ENCODE assay signal across 16 cellular contexts in the genomic region with DNA sequence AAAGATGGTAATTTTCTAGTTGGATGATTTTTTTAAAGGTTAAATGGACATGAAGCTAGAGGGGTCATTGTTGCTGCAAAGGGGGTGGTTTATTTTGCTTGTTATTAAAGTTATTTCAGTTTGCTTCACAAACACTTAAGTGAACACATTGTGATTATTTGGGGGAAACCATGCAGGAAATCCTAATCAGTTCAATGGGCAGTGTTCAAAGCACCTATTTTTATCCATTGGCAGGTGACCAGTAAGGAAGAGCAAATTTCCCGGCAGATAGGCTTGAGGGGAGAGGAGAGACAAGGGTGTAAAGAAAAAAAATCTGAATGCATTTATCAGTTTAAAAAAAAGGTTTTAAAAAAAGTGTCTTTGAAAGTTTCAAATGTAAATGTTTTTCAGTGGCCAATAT. TPM values are rescaled to one million over a fixed set of nuclear protein-coding genes. Genes with fewer than 3 reads are reported as not detected.
DNase-seq lines count a peak whose midpoint lies in the region; ATAC-seq, FAIRE-seq and TF ChIP-seq lines count a peak whose summit lies in the region.
"Had no signal": no experiment of that assay in that cellular context is flagged by ENCODE, and none has a peak within 500 bp of the region (broad histone marks: within the 10 kb centered on the region; RNA-seq: fewer than 3 reads in every experiment).

No MANE protein-coding gene starts in this region.

- TF ChIP-seq EP300 in SK-N-SH (IDR thresholded peaks at IDR 0.05; ENCODE audit: borderline replicate concordance in 1 of 2, low read depth in 1 of 2, low read length in 1 of 2) = no peak

- CTCF ChIA-PET in activated CD4-positive, alpha-beta T cell treated with anti-CD3 and anti-CD28 coated beads, Interleukin-2, amount 10 ng/mL, durations not matched to agents 7 days and 5 days (lab: Charles Lee) = interaction anchor here (0.7 kb wide), 1 partner anchor 11 kb away, joined by 3 read pairs; no protein-coding TSS in a partner anchor
- CTCF ChIA-PET in SK-N-SH (lab: Yijun Ruan, JAX) = no interaction called here

- H3K27ac Mint-ChIP-seq in activated CD4-positive, alpha-beta T cell treated with anti-CD3 and anti-CD28 coated beads, Interleukin-2, amount 10 ng/mL, durations not matched to agents 7 days and 5 days = peak overlapping the region; percentile 99

- H3K4me3 ChIP-seq in GM12864 (ENCODE audit: low read depth, low read length) (peak overlapping the region; percentile 19; the same call in 1 of the 2 replicates), SU-DHL-6 (ENCODE audit: insufficient read depth, low read length, poor library complexity, severe bottlenecking) (no peak overlapping the region), SK-N-SH (ENCODE audit: low read depth in 2 of 2, low read length in 1 of 2) (no peak overlapping the region)
- H3K4me3 ChIP-seq: ovary, thoracic aorta had no signal

- ATAC-seq in GM21717 (IDR thresholded peaks at IDR 0.05; ENCODE audit: unreplicated experiment) = no peak
- ATAC-seq: HCT116 had no signal

- H3K36me3 ChIP-seq in SU-DHL-6 (ENCODE audit: low read length) (no peaks in the 10 kb centered on the region), SK-N-SH (replicated peaks in 1 of 2; ENCODE audit: control insufficient read depth in 1 of 2, insufficient read depth in 2 of 2, low read length in 1 of 2) (no peaks in the 10 kb centered on the region)
- H3K36me3 ChIP-seq: ovary, thoracic aorta had no signal

- H3K79me2 ChIP-seq in SU-DHL-6 (ENCODE audit: insufficient read depth, low read length) = no peaks in the 10 kb centered on the region
- H3K79me2 ChIP-seq in SK-N-SH (ENCODE audit: insufficient read depth) = no peaks in the 10 kb centered on the region

- no peaks in the 10 kb centered on the region for H3K9me2 ChIP-seq in SU-DHL-6 (replicated peaks; ENCODE audit: insufficient read depth, low read length)
- H3K9me2 ChIP-seq in SK-N-SH = no peaks in the 10 kb centered on the region

- peaks cover 70% of the 10 kb centered on the region for H3K4me1 Mint-ChIP-seq in activated CD4-positive, alpha-beta T cell treated with anti-CD3 and anti-CD28 coated beads, Interleukin-2, amount 10 ng/mL, durations not matched to agents 7 days and 5 days

- FAIRE-seq in islet of Langerhans (lab: Jason Lieb, UNC) = peak; percentile 98
- FAIRE-seq: bronchial epithelial cell, D721Med, endometrium had no signal

- no peaks in the 10 kb centered on the region for H3K27me3 Mint-ChIP-seq in activated CD4-positive, alpha-beta T cell treated with anti-CD3 and anti-CD28 coated beads, Interleukin-2, amount 10 ng/mL, durations not matched to agents 7 days and 5 days

- TF ChIP-seq RAD21 in SK-N-SH (IDR thresholded peaks at IDR 0.05; ENCODE audit: low read length) = no peak

- H3F3A ChIP-seq in SU-DHL-6 (ENCODE audit: insufficient read depth) (no peaks in the 10 kb centered on the region), SK-N-SH (replicated peaks; ENCODE audit: insufficient read depth) (no peaks in the 10 kb centered on the region)

- no peaks in the 10 kb centered on the region for H3K9me3 ChIP-seq in SU-DHL-6 (ENCODE audit: insufficient read depth, low read length)
- no peaks in the 10 kb centered on the region for H3K9me3 ChIP-seq in SK-N-SH
- H3K9me3 ChIP-seq: ovary, thoracic aorta had no signal

- no peaks in the 10 kb centered on the region for H3K4me1 ChIP-seq in SK-N-SH (ENCODE audit: control insufficient read depth in 1 of 2, insufficient read depth in 2 of 2, low read depth in 1 of 2, low read length in 1 of 2)

- H4K20me1 ChIP-seq in SU-DHL-6 (ENCODE audit: low read depth, low read length) (no peaks in the 10 kb centered on the region), SK-N-SH (ENCODE audit: insufficient read depth) (no peaks in the 10 kb centered on the region)

- H2AFZ ChIP-seq in SU-DHL-6 (ENCODE audit: low read depth, low read length, severe bottlenecking) (no peak overlapping the region), SK-N-SH (ENCODE audit: low read depth) (no peak overlapping the region)

- H3K27ac ChIP-seq in SU-DHL-6 (ENCODE audit: low read depth, low read length) (no peak overlapping the region), SK-N-SH (ENCODE audit: low read depth in 2 of 2, low read length in 1 of 2) (no peak overlapping the region)
- H3K27ac ChIP-seq: ovary, thoracic aorta had no signal

- TF ChIP-seq CTCF in GM12864 (IDR thresholded peaks at IDR 0.05; ENCODE audit: low read depth, low read length, missing control alignments) (no peak), SU-DHL-6 (IDR thresholded peaks at IDR 0.05; ENCODE audit: insufficient read depth, low read length, poor library complexity, severe bottlenecking) (no peak), SK-N-SH (IDR thresholded peaks at IDR 0.05) (no peak)

- H3K9ac ChIP-seq in SU-DHL-6 (ENCODE audit: low read length) (no peak overlapping the region), SK-N-SH (no peak overlapping the region)

- WGBS in SK-N-SH (ENCODE audit: low lambda C conversion rate) = 2% methylated on average over 1 of the region's 1 CpG

- H3K4me2 ChIP-seq in SU-DHL-6 (ENCODE audit: low read depth, low read length, poor library complexity, severe bottlenecking) = peak overlapping the region; percentile 58
- H3K4me2 ChIP-seq in SK-N-SH = no peak overlapping the region

- peaks cover 37% of the 10 kb centered on the region for H3K36me3 Mint-ChIP-seq in activated CD4-positive, alpha-beta T cell treated with anti-CD3 and anti-CD28 coated beads, Interleukin-2, amount 10 ng/mL, durations not matched to agents 7 days and 5 days (ENCODE audit: low read depth)

- H3K4me3 Mint-ChIP-seq in activated CD4-positive, alpha-beta T cell treated with anti-CD3 and anti-CD28 coated beads, Interleukin-2, amount 10 ng/mL, durations not matched to agents 7 days and 5 days = peak overlapping the region; percentile 86

- POLR2A ChIA-PET in activated CD4-positive, alpha-beta T cell treated with anti-CD3 and anti-CD28 coated beads, Interleukin-2, amount 10 ng/mL, durations not matched to agents 7 days and 5 days (lab: Charles Lee) = no interaction called here
- POLR2A ChIA-PET in SK-N-SH (lab: Yijun Ruan, JAX) = no interaction called here

- H3K9me3 Mint-ChIP-seq in activated CD4-positive, alpha-beta T cell treated with anti-CD3 and anti-CD28 coated beads, Interleukin-2, amount 10 ng/mL, durations not matched to agents 7 days and 5 days = no peaks in the 10 kb centered on the region

- no peaks in the 10 kb centered on the region for H3K27me3 ChIP-seq in SU-DHL-6 (ENCODE audit: low read length)
- H3K27me3 ChIP-seq in SK-N-SH (ENCODE audit: insufficient read depth) = no peaks in the 10 kb centered on the region
- H3K27me3 ChIP-seq: ovary had no signal

- DNase-seq in activated CD4-positive, alpha-beta T cell treated with anti-CD3 and anti-CD28 coated beads, Interleukin-2, amount 10 ng/mL, durations not matched to agents 7 days and 5 days = no peak
- no peak for DNase-seq in activated CD4-positive, alpha-beta T cell treated with anti-CD3 and anti-CD28 coated beads for 4 hours
- DNase-seq in GM12864 (ENCODE audit: low read depth) = no peak
- DNase-seq in SK-N-SH = no peak
- no peak for DNase-seq in SKM-1 treated with dmso at 0.1 percent for 144 hours (lab: John Stamatoyannopoulos, UW; ENCODE audit: unreplicated experiment)
- DNase-seq: islet precursor cell; ovary; stimulated activated CD4-positive, alpha-beta T cell treated with anti-CD3 and anti-CD28 coated beads, Interleukin-12 subunit alpha, Interleukin-12 subunit beta, amount 100 ng/mL, for 4 hours had no signal

TF ChIP-seq in SK-N-SH, 30 proteins besides CTCF, POLR2A, EP300 and RAD21 (continues in another document):
- TF ChIP-seq, protein P1, sequence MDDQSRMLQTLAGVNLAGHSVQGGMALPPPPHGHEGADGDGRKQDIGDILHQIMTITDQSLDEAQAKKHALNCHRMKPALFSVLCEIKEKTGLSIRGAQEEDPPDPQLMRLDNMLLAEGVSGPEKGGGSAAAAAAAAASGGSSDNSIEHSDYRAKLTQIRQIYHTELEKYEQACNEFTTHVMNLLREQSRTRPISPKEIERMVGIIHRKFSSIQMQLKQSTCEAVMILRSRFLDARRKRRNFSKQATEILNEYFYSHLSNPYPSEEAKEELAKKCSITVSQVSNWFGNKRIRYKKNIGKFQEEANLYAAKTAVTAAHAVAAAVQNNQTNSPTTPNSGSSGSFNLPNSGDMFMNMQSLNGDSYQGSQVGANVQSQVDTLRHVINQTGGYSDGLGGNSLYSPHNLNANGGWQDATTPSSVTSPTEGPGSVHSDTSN (IDR thresholded peaks at IDR 0.05) = no peak
- TF ChIP-seq FOXM1 (IDR thresholded peaks at IDR 0.05; ENCODE audit: low read depth) = no peak
- TF ChIP-seq FOSL2 (IDR thresholded peaks at IDR 0.05; ENCODE audit: borderline replicate concordance, low read depth) = no peak
- TF ChIP-seq SMC3 (IDR thresholded peaks at IDR 0.05; ENCODE audit: low read depth, low read length) = no peak
- TF ChIP-seq RXRA (IDR thresholded peaks at IDR 0.05; ENCODE audit: borderline replicate concordance, low read depth) = no peak
- TF ChIP-seq, protein P2, sequence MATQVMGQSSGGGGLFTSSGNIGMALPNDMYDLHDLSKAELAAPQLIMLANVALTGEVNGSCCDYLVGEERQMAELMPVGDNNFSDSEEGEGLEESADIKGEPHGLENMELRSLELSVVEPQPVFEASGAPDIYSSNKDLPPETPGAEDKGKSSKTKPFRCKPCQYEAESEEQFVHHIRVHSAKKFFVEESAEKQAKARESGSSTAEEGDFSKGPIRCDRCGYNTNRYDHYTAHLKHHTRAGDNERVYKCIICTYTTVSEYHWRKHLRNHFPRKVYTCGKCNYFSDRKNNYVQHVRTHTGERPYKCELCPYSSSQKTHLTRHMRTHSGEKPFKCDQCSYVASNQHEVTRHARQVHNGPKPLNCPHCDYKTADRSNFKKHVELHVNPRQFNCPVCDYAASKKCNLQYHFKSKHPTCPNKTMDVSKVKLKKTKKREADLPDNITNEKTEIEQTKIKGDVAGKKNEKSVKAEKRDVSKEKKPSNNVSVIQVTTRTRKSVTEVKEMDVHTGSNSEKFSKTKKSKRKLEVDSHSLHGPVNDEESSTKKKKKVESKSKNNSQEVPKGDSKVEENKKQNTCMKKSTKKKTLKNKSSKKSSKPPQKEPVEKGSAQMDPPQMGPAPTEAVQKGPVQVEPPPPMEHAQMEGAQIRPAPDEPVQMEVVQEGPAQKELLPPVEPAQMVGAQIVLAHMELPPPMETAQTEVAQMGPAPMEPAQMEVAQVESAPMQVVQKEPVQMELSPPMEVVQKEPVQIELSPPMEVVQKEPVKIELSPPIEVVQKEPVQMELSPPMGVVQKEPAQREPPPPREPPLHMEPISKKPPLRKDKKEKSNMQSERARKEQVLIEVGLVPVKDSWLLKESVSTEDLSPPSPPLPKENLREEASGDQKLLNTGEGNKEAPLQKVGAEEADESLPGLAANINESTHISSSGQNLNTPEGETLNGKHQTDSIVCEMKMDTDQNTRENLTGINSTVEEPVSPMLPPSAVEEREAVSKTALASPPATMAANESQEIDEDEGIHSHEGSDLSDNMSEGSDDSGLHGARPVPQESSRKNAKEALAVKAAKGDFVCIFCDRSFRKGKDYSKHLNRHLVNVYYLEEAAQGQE (IDR thresholded peaks at IDR 0.05; ENCODE audit: low read depth, low read length) = no peak

RNA-seq across cellular contexts. Expression of a gene that starts 17.6 kb away (rescaled TPM):
- 10 to 100 TPM; 14.9 to 16.7 TPM for total RNA-seq in activated CD4-positive, alpha-beta T cell treated with anti-CD3 and anti-CD28 coated beads, Interleukin-2, amount 10 ng/mL, durations not matched to agents 7 days and 5 days
- polyA plus RNA-seq in SK-N-SH (2012; rRNA removed) = not detected in 2 replicates
- not detected in 2 replicates for polyA plus RNA-seq in SK-N-SH (2012; cell fraction: cytosol; rRNA removed)
- polyA plus RNA-seq in SK-N-SH (2012; cell fraction: nucleus; rRNA removed) = not detected in 2 replicates
- total RNA-seq: bronchial epithelial cell had no signal
